ENCODE assay signal across 14 cellular contexts in the genomic region with DNA sequence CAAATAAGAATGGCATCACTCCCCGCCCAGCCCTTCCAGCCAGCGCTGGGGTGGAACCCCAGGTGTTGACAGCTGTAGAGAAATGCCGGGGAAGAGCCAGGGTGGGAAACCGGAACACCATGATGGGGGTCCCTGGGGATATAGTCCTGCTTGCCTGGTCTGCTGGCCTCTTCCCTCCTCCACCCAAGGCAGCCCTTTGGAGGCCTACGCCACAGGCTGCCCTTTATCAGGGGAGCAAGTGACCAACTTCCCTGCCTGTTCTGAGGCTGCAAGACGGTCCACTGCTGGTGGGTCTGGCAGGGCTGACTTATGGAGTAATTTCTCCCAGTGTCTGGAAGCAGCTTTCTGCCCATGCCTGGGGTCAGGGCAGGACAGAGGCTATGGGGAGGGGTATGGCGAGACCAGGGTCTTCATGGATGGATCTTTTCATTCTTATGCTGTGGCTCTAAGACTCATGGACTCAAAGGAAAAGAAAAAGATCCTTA. TPM values are rescaled to one million over a fixed set of nuclear protein-coding genes. Genes with fewer than 3 reads are reported as not detected.
DNase-seq lines count a peak whose midpoint lies in the region; ATAC-seq and TF ChIP-seq lines count a peak whose summit lies in the region.
"Had no signal": no experiment of that assay in that cellular context is flagged by ENCODE, and none has a peak within 500 bp of the region (broad histone marks: within the 10 kb centered on the region; RNA-seq: fewer than 3 reads in every experiment).

No MANE protein-coding gene starts in this region.

- H3K27ac ChIP-seq in heart left ventricle (peak overlapping the region in 2 of 12 donors; percentile 71 to 79), right cardiac atrium (ENCODE audit: low read length) (no peak overlapping the region), ovary (no peak overlapping the region), aorta (ENCODE audit: low read depth in 1 of 2, low read length in 2 of 2) (no peak overlapping the region)

- H3K27me3 ChIP-seq in heart left ventricle (no peaks in the 10 kb centered on the region), right cardiac atrium (ENCODE audit: control insufficient read depth, insufficient read depth) (no peaks in the 10 kb centered on the region), ovary (no peaks in the 10 kb centered on the region), aorta (ENCODE audit: control insufficient read depth in 1 of 2, insufficient read depth in 2 of 2, low read length in 1 of 2) (no peaks in the 10 kb centered on the region)
- H3K27me3 ChIP-seq: BE2C had no signal

- H3K36me3 ChIP-seq in heart left ventricle (no peaks in the 10 kb centered on the region), ovary (no peaks in the 10 kb centered on the region), aorta (ENCODE audit: control insufficient read depth in 1 of 2, insufficient read depth in 2 of 2, low read length in 1 of 2) (no peaks in the 10 kb centered on the region)
- H3K36me3 ChIP-seq: BE2C had no signal

- no peak overlapping the region for H3K4me3 ChIP-seq in heart left ventricle
- H3K4me3 ChIP-seq in right cardiac atrium (ENCODE audit: low read length): no peak overlapping the region
- no peak overlapping the region for H3K4me3 ChIP-seq in ovary
- no peak overlapping the region for H3K4me3 ChIP-seq in aorta (ENCODE audit: low read length in 2 of 2)

- intact Hi-C loops in heart left ventricle (cut with DNase I) (no loop called here), right cardiac atrium (cut with DNase I) (no loop called here), ovary (cut with DNase I) (no loop called here), aorta (cut with DNase I) (no loop called here)

- no peak for TF ChIP-seq POLR2A in heart left ventricle (IDR thresholded peaks at IDR 0.05)
- no peak for TF ChIP-seq POLR2A in ovary (IDR thresholded peaks at IDR 0.05)

- H3K9me3 ChIP-seq in heart left ventricle: no peaks in the 10 kb centered on the region
- H3K9me3 ChIP-seq in right cardiac atrium (ENCODE audit: control insufficient read depth, low read length): no peaks in the 10 kb centered on the region
- no peaks in the 10 kb centered on the region for H3K9me3 ChIP-seq in ovary
- H3K9me3 ChIP-seq in aorta (ENCODE audit: control insufficient read depth, low read length): no peaks in the 10 kb centered on the region
- H3K9me3 ChIP-seq: BE2C had no signal

- H3K4me1 ChIP-seq in heart left ventricle (peaks cover 5 to 37% (median 23%) of the 10 kb centered on the region in 12 donors), right cardiac atrium (ENCODE audit: control insufficient read depth, insufficient read depth, low read length) (peaks cover 9% of the 10 kb centered on the region), ovary (ENCODE audit: insufficient read depth) (peaks cover 16% of the 10 kb centered on the region), aorta (ENCODE audit: control insufficient read depth in 1 of 2, insufficient read depth in 2 of 2, low read length in 2 of 2) (no peaks in the 10 kb centered on the region)
- H3K4me1 ChIP-seq: BE2C had no signal

- TF ChIP-seq CTCF in heart left ventricle (IDR thresholded peaks at IDR 0.05) (no peak), ovary (IDR thresholded peaks at IDR 0.05) (no peak)

- ATAC-seq in heart left ventricle (no peak), right cardiac atrium (no peak), aorta (ENCODE audit: low FRiP score) (no peak)

- TF ChIP-seq EP300 in ovary (IDR thresholded peaks at IDR 0.05): no peak

- WGBS in heart left ventricle, 4 donors: 87 to 93% (median 90%) methylated on average over 7 of the region's 7 CpGs
- WGBS in right cardiac atrium: 87% methylated on average over 7 of the region's 7 CpGs
- 86 to 91% (median 90%) methylated on average over 7 of the region's 7 CpGs for WGBS in ovary, 3 donors
- WGBS in aorta, 2 donors: 92 to 94% methylated on average over 7 of the region's 7 CpGs

- DNase-seq in heart left ventricle (peak in 3 of 5 donors; percentile 1 to 6 (median 6)), right cardiac atrium (no peak), islet precursor cell (peak; percentile 40), ovary (peak in 3 of 5 donors; percentile 3 to 23 (median 11)), aorta (peak; percentile 20 to 30), SHP77 treated with DMSO at 0.1 percent for 48 hours (lab: John Stamatoyannopoulos, UW) (no peak), anterior cingulate cortex (lab: John Stamatoyannopoulos, UW) (no peak)
- DNase-seq: BE2C, GF-D8, GOT3, MV-4-11, NCI-H1417 treated with DMSO at 0.1 percent for 48 hours, NCI-H2029, NCI-H510A had no signal

RNA-seq across cellular contexts. Expression of a gene that starts 50.8 kb away (rescaled TPM):
- total RNA-seq in heart left ventricle (1 to 10 TPM in 3 of 9 donors, under 1 TPM in 2, not detected in 4; 0.37 to 3.5 (median 1.9) TPM), right cardiac atrium (under 1 TPM; 0.31 to 0.56 (median 0.38) TPM), ovary (10 to 100 TPM in 1 of 7 donors, 1 to 10 TPM in 1, under 1 TPM in 3, not detected in 2; 0.20 to 24.8 (median 0.36) TPM), aorta (1 to 10 TPM in 1 of 2 donors, under 1 TPM in 1; 0.36 to 1.5 TPM)
- polyA plus RNA-seq in heart left ventricle (1 to 10 TPM in 1 of 2 donors, under 1 TPM in 1; 0.23 to 2.6 TPM), right cardiac atrium (0.07 TPM), ovary (not detected), aorta (1 to 10 TPM in 1 of 2 donors, not detected in 1; 2.3 TPM)

Comparison
In these comparisons a context has a peak if more than half of its experiments do, and no peak if none do; other contexts are left out.
1. DNase-seq: peak in heart left ventricle (3 of 5), islet precursor cell (single experiment), ovary (3 of 5) and aorta (2 of 2); none in right cardiac atrium (0 of 3), SHP77 treated with DMSO at 0.1 percent for 48 hours (single experiment) and anterior cingulate cortex (0 of 58).